ENCODE assay signal across 10 cellular contexts in the genomic region with DNA sequence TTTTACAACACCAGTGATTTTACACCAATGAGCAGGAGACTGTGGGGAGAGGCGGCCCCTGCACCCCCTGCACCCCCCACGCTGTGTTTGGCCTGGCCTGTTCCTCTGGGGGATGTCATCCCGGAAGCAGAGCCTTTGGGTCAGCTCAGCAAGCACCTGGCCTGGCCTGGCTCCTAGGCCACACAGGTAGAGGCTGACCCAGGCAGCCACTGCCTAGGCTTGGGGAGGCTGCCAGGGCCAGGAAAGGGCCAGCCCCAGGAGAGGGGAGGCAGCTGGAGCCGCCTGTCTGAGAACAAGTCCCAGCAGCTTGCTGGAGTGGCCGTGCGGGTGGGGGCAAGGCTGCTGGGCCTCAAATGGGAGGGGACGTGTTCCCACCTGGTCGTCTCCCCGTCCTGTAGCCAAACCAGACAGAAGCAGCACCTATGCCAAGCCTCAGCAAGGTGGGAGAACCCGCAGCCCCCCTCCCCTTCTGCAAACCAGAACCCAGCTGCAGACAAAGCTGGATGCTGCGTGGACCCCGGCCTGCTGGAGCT. TPM values are rescaled to one million over a fixed set of nuclear protein-coding genes. Genes with fewer than 3 reads are reported as not detected.
DNase-seq lines count a peak whose midpoint lies in the region; ATAC-seq and TF ChIP-seq lines count a peak whose summit lies in the region.
"Had no signal": no experiment of that assay in that cellular context is flagged by ENCODE, and none has a peak within 500 bp of the region (broad histone marks: within the 10 kb centered on the region; RNA-seq: fewer than 3 reads in every experiment).

No MANE protein-coding gene starts in this region.

- ATAC-seq in DND-41 (ENCODE audit: insufficient read depth, low read depth) (peak; percentile 18; the same call in 1 of the 3 replicates), T-helper 17 cell (no peak), Right ventricle myocardium superior (ENCODE audit: poor library complexity) (no peak)

- no peaks in the 10 kb centered on the region for H3K27me3 ChIP-seq in DND-41 (ENCODE audit: insufficient read depth, low read length, poor library complexity)
- H3K27me3 ChIP-seq in skeletal muscle tissue (ENCODE audit: control insufficient read depth in 3 of 3, insufficient read depth in 3 of 3, low read length in 3 of 3), result peaks cover 0 to 5% (median 3%) of the 10 kb centered on the region in 3 donors

- H3K4me1 ChIP-seq in DND-41 (ENCODE audit: insufficient read depth, low read length) (peaks cover 3% of the 10 kb centered on the region), skeletal muscle tissue (ENCODE audit: control insufficient read depth in 3 of 3, insufficient read depth in 3 of 3, low read length in 3 of 3) (peaks cover 15 to 28% (median 24%) of the 10 kb centered on the region in 3 donors)
- H3K4me1 ChIP-seq: HAP-1 had no signal

- peak overlapping the region; percentile 97 for H3K27ac Mint-ChIP-seq in T-helper 17 cell

- H3K36me3 ChIP-seq in DND-41 (ENCODE audit: insufficient read depth, low read length) (no peaks in the 10 kb centered on the region), skeletal muscle tissue (ENCODE audit: control insufficient read depth in 3 of 3, insufficient read depth in 3 of 3, low read length in 3 of 3) (no peaks in the 10 kb centered on the region)
- H3K36me3 ChIP-seq: HAP-1 had no signal

- H3K9ac ChIP-seq in DND-41 (ENCODE audit: low read depth, low read length) (no peak overlapping the region), skeletal muscle tissue (ENCODE audit: low read depth in 1 of 3, low read length in 3 of 3) (no peak overlapping the region)

- TF ChIP-seq CTCF in DND-41 (IDR thresholded peaks at IDR 0.05; ENCODE audit: borderline replicate concordance, extremely low read depth, low read length, poor library complexity, severe bottlenecking), result no peak

- H3K79me2 ChIP-seq in DND-41 (ENCODE audit: insufficient read depth, low read length), result no peaks in the 10 kb centered on the region

- H3K27ac ChIP-seq in DND-41 (ENCODE audit: low read length) (no peak overlapping the region), skeletal muscle tissue (ENCODE audit: low read depth, low read length) (peak overlapping the region; percentile 54)

- peaks cover 13% of the 10 kb centered on the region for H3K4me1 Mint-ChIP-seq in T-helper 17 cell

- peak overlapping the region; percentile 81 for H3K4me3 Mint-ChIP-seq in T-helper 17 cell

- no peak overlapping the region for H3K4me2 ChIP-seq in DND-41 (ENCODE audit: insufficient read depth, low read length)

- H2AFZ ChIP-seq in DND-41 (ENCODE audit: low read depth, low read length), result no peak overlapping the region

- H3K36me3 Mint-ChIP-seq in T-helper 17 cell (ENCODE audit: low read depth), result no peaks in the 10 kb centered on the region

- no peak overlapping the region for H3K4me3 ChIP-seq in DND-41 (ENCODE audit: low read depth in 1 of 2, low read length in 2 of 2)
- no peak overlapping the region for H3K4me3 ChIP-seq in skeletal muscle tissue (ENCODE audit: low read length in 3 of 3)
- H3K4me3 ChIP-seq: HAP-1 had no signal

- intact Hi-C loops in Right ventricle myocardium superior (cut with DNase I) (no loop called here), head of caudate nucleus (cut with DNase I) (no loop called here)

- H3K9me3 ChIP-seq in DND-41 (ENCODE audit: insufficient read depth, low read length, severe bottlenecking), result no peaks in the 10 kb centered on the region
- H3K9me3 ChIP-seq in T-helper 17 cell (ENCODE audit: control insufficient read depth, low read length, poor library complexity, severe bottlenecking), result no peaks in the 10 kb centered on the region
- H3K9me3 ChIP-seq in skeletal muscle tissue (ENCODE audit: control insufficient read depth in 3 of 3, low read length in 3 of 3), result no peaks in the 10 kb centered on the region
- H3K9me3 ChIP-seq: HAP-1 had no signal

- DNase-seq in DND-41 (no peak), T-helper 17 cell (no peak), Right ventricle myocardium superior (peak; percentile 53), NCI-H1092 (lab: John Stamatoyannopoulos, UW) (no peak), head of caudate nucleus (no peak)
- DNase-seq in stimulated activated naive CD4-positive, alpha-beta T cell treated with Interleukin-2 at 50 U/mL for 16 hours (lab: John Stamatoyannopoulos, UW), result no peak
- DNase-seq: erythroblast had no signal

- H4K20me1 ChIP-seq in DND-41 (ENCODE audit: insufficient read depth, low read length), result no peaks in the 10 kb centered on the region; the same call in 1 of the 2 replicates

- no peaks in the 10 kb centered on the region for H3K27me3 Mint-ChIP-seq in T-helper 17 cell

RNA-seq across cellular contexts. Expression of gene DBH, which starts 46.9 kb away (rescaled TPM):
- total RNA-seq in T-helper 17 cell (under 1 TPM in 1 of 2 donors, not detected in 1; 0.18 TPM), Right ventricle myocardium superior (not detected), skeletal muscle tissue (not detected)
- total RNA-seq: activated CD8-positive, alpha-beta memory T cell treated with anti-CD3 and anti-CD28 coated beads for 36 hours had no signal

RNA-seq across cellular contexts. Expression of gene SARDH, which starts 55.1 kb away (rescaled TPM):
- total RNA-seq in T-helper 17 cell, result 1 to 10 TPM; 2.2 to 6.8 TPM
- 0.94 TPM for total RNA-seq in Right ventricle myocardium superior
- 5.7 TPM for total RNA-seq in skeletal muscle tissue
